In genomic region chr1:25616932-25617625, GRCh38 we compare ENCODE assay signal across 8 cellular contexts. TPM values are rescaled to one million over a fixed set of nuclear protein-coding genes. Genes with fewer than 3 reads are reported as not detected.
A peak's percentile ranks its signal among the peaks of the same experiment; 100 is the strongest.
DNase-seq lines count a peak whose midpoint lies in the region; ATAC-seq and TF ChIP-seq lines count a peak whose summit lies in the region.

No MANE protein-coding gene starts in this region.

- no peaks in the 10 kb centered on the region for H3K27me3 ChIP-seq in Karpas-422 (ENCODE audit: low read length)
- H3K27me3 ChIP-seq in lower lobe of right lung (ENCODE audit: low read depth): no peaks in the 10 kb centered on the region

- H3K4me1 ChIP-seq in Karpas-422 (ENCODE audit: low read length) (peaks cover 18% of the 10 kb centered on the region), lower lobe of right lung (peaks cover 43% of the 10 kb centered on the region), urinary bladder (ENCODE audit: insufficient read depth) (no peaks in the 10 kb centered on the region)

- WGBS in urinary bladder: under 1% methylated on average over 102 of the region's 102 CpGs

- CTCF ChIA-PET in MCF 10A (lab: Yijun Ruan, JAX): no interaction called here

- POLR2A ChIA-PET in MCF 10A (lab: Yijun Ruan, JAX): no interaction called here

- BruUV-seq in MCF 10A (replicated peaks; lab: Mats Ljungman, UMichigan): no TSS peak

- H3K27ac Mint-ChIP-seq in MCF 10A (ENCODE audit: low read depth, unreplicated experiment): no peak overlapping the region

- H3K9me3 Mint-ChIP-seq in MCF 10A (ENCODE audit: unreplicated experiment): no peaks in the 10 kb centered on the region

- no peaks in the 10 kb centered on the region for H3K9me3 ChIP-seq in Karpas-422 (ENCODE audit: low read length)
- no peaks in the 10 kb centered on the region for H3K9me3 ChIP-seq in lower lobe of right lung

- H4K20me1 ChIP-seq in Karpas-422 (ENCODE audit: insufficient read depth, low read depth, low read length): peaks cover 9% of the 10 kb centered on the region

- TF ChIP-seq CTCF in MCF 10A (IDR thresholded peaks at IDR 0.05; ENCODE audit: unreplicated experiment): no peak
- no peak for TF ChIP-seq CTCF in lower lobe of right lung (IDR thresholded peaks at IDR 0.05)

- peak overlapping the region; percentile 76 for H3K4me2 ChIP-seq in Karpas-422 (ENCODE audit: low read depth, low read length, poor library complexity, severe bottlenecking)

- no peak overlapping the region for H2AFZ ChIP-seq in Karpas-422 (ENCODE audit: low read length)

- H3K4me1 Mint-ChIP-seq in MCF 10A (ENCODE audit: insufficient read depth, unreplicated experiment): peaks cover 13% of the 10 kb centered on the region

- H3K9ac ChIP-seq in Karpas-422 (ENCODE audit: low read length): peak overlapping the region; percentile 58

- no peaks in the 10 kb centered on the region for H3K79me2 ChIP-seq in Karpas-422 (ENCODE audit: low read length)

- H3K4me3 ChIP-seq in Karpas-422 (ENCODE audit: low read length) (peak overlapping the region; percentile 65), lower lobe of right lung (peak overlapping the region; percentile 70), urinary bladder (ENCODE audit: low read depth, low read length) (peak overlapping the region; percentile 79)

- intact Hi-C loops in MCF 10A (cut with micrococcal nuclease) (no loop called here), lower lobe of right lung (cut with DNase I) (loop anchor here (10.0 kb wide), 1 partner anchor 178 kb away; no protein-coding TSS in a partner anchor)

- H3K9me2 ChIP-seq in Karpas-422 (replicated peaks; ENCODE audit: insufficient read depth, low read length): no peaks in the 10 kb centered on the region

- H3K4me3 Mint-ChIP-seq in MCF 10A (ENCODE audit: unreplicated experiment): peak overlapping the region; percentile 60

- H3K36me3 ChIP-seq in Karpas-422 (ENCODE audit: insufficient read depth, low read length): no peaks in the 10 kb centered on the region
- H3K36me3 ChIP-seq in lower lobe of right lung: no peaks in the 10 kb centered on the region
- H3K36me3 ChIP-seq in urinary bladder (ENCODE audit: insufficient read depth): no peaks in the 10 kb centered on the region

- no peaks in the 10 kb centered on the region for H3K36me3 Mint-ChIP-seq in MCF 10A (ENCODE audit: insufficient read depth, unreplicated experiment)

- no peak for DNase-seq in Karpas-422
- DNase-seq in MCF 10A (ENCODE audit: unreplicated experiment): no peak
- DNase-seq in lower lobe of right lung: peak; percentile 54
- no peak for DNase-seq in NCI-H2107 (lab: John Stamatoyannopoulos, UW)
- no peak for DNase-seq in NCI-H524 treated with DMSO at 0.1 percent for 48 hours (lab: John Stamatoyannopoulos, UW)
- no peak for DNase-seq in DMS153 treated with DMSO at 0.1 percent for 48 hours (lab: John Stamatoyannopoulos, UW; ENCODE audit: unreplicated experiment)

- ATAC-seq in GM18907 (IDR thresholded peaks at IDR 0.05; ENCODE audit: unreplicated experiment): peak; percentile 8
- ATAC-seq in lower lobe of right lung: no peak

- H3K27me3 Mint-ChIP-seq in MCF 10A (ENCODE audit: insufficient read depth, unreplicated experiment): peaks cover 45% of the 10 kb centered on the region

- no peak overlapping the region for H3K27ac ChIP-seq in Karpas-422 (ENCODE audit: low read length)
- peak overlapping the region; percentile 64 for H3K27ac ChIP-seq in lower lobe of right lung
- H3K27ac ChIP-seq in urinary bladder (ENCODE audit: low read depth): no peak overlapping the region

RNA-seq across cellular contexts. Expression of gene MAN1C1, which starts 0.5 kb away (rescaled TPM):
- not detected in 2 replicates for total RNA-seq in Karpas-422 (2014; rRNA removed; shearing (Covaris generic); ENCODE audit: low replicate concordance)
- total RNA-seq in MCF 10A (2022) (not detected in 2 replicates), lower lobe of right lung (20.4 TPM), urinary bladder (18.2 TPM)
- 26.4 TPM for polyA plus RNA-seq in urinary bladder

Comparison
In these comparisons a context has a peak if more than half of its experiments do, and no peak if none do; other contexts are left out.
1. RNA of gene MAN1C1, which starts 0.5 kb away (total RNA-seq): 20.4 TPM in lower lobe of right lung (single experiment) and 18.2 TPM in urinary bladder (single experiment); not detected in MCF 10A and not detected in Karpas-422; every median in the first group is over 10 times any median in the second.
2. Peak in every context shown above with its lines, with median percentiles within 50 percentile points of each other: H3K4me3 ChIP-seq.